In the genomic region with DNA sequence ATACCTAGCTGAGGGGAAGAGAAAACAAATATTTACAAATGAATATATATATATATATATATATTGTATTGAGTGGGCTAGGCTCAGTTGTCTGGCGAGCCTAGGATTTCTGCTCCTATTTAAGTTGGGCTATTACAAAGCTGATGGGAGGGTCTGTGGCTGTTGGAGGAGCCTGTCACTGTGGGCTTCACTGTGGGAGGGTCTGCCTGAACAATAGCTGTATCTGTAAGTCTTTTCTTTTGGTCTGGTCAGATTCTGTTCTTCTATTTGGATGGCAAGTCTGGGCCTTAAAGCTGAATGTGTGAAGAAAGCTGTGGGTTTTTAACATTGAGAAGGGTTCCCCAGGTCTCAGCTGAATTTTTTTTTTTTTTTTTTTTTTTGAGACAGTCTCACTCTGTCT, we compare ENCODE assay signal across 20 cellular contexts.
"Had no signal": no experiment of that assay in that cellular context is flagged by ENCODE, and none has a peak within 500 bp of the region (broad histone marks: within the 10 kb centered on the region; RNA-seq: fewer than 3 reads in every experiment).

No MANE protein-coding gene starts in this region.

- H3K9me3 Mint-ChIP-seq: memory B cell; natural killer cell; stimulated activated naive CD8-positive, alpha-beta T cell treated with anti-CD3 and anti-CD28 coated beads, Interleukin-15, amount 100 ng/mL, for 72 hours had no signal

- H3K4me3 Mint-ChIP-seq: effector memory CD8-positive, alpha-beta T cell; memory B cell; natural killer cell; stimulated activated naive CD8-positive, alpha-beta T cell treated with anti-CD3 and anti-CD28 coated beads, Interleukin-15, amount 100 ng/mL, for 72 hours; type B pancreatic cell had no signal

- H3K36me3 Mint-ChIP-seq: memory B cell, natural killer cell had no signal

- H2AFZ ChIP-seq: parathyroid adenoma had no signal

- H3K4me1 ChIP-seq: gastrocnemius medialis, parathyroid adenoma, prostate gland, right atrium auricular region had no signal

- H3K36me3 ChIP-seq: gastrocnemius medialis, prostate gland, right atrium auricular region, suprapubic skin had no signal

- H3K4me3 ChIP-seq: coronary artery, gastrocnemius medialis, lung, prostate gland, right atrium auricular region, smooth muscle cell, suprapubic skin had no signal

- H3K27me3 ChIP-seq: right atrium auricular region had no signal

- H3K4me2 ChIP-seq: smooth muscle cell had no signal

- H3K27ac ChIP-seq: coronary artery, gastrocnemius medialis, parathyroid adenoma, prostate gland, right atrium auricular region, suprapubic skin had no signal

- DNase-seq: effector memory CD8-positive, alpha-beta T cell; gastrocnemius medialis; head of caudate nucleus; kidney; natural killer cell; stimulated activated CD4-positive, alpha-beta T cell treated with anti-CD3 and anti-CD28 coated beads, Interleukin-12 subunit alpha, Interleukin-12 subunit beta, amount 100 ng/mL, for 4 hours; stimulated activated CD4-positive, alpha-beta T cell treated with anti-CD3 and anti-CD28 coated beads, Interleukin-1b, Interleukin-23, amount 100 ng/mL, for 48 hours; stimulated activated CD4-positive, alpha-beta T cell treated with anti-CD3 and anti-CD28 coated beads, Interleukin-4, amount 100 ng/mL, for 1 hour; stimulated activated CD8-positive, alpha-beta memory T cell treated with anti-CD3 and anti-CD28 coated beads, Interleukin-4, amount 100 ng/mL, for 48 hours; stimulated activated naive CD4-positive, alpha-beta T cell; stimulated activated naive CD8-positive, alpha-beta T cell treated with anti-CD3 and anti-CD28 coated beads, Interleukin-15, amount 100 ng/mL, for 72 hours had no signal

- H3K27ac Mint-ChIP-seq: effector memory CD8-positive, alpha-beta T cell; memory B cell; natural killer cell; stimulated activated naive CD8-positive, alpha-beta T cell treated with anti-CD3 and anti-CD28 coated beads, Interleukin-15, amount 100 ng/mL, for 72 hours; type B pancreatic cell had no signal

- H3K9me3 ChIP-seq: gastrocnemius medialis, prostate gland, right atrium auricular region, suprapubic skin had no signal

- H3K9ac ChIP-seq: parathyroid adenoma had no signal

- H3K4me1 Mint-ChIP-seq: memory B cell; natural killer cell; stimulated activated naive CD8-positive, alpha-beta T cell treated with anti-CD3 and anti-CD28 coated beads, Interleukin-15, amount 100 ng/mL, for 72 hours had no signal

- H3K27me3 Mint-ChIP-seq: type B pancreatic cell had no signal
